ENCODE assay signal across 1 cellular context in genomic region chr6:76247527-76247926, GRCh38.
TF ChIP-seq lines count a peak whose summit lies in the region.

No MANE protein-coding gene starts in this region.

TF ChIP-seq in GM23338, 12 proteins besides CTCF, POLR2A, EP300 and RAD21 (continued from another document):
- TF ChIP-seq, protein P1, sequence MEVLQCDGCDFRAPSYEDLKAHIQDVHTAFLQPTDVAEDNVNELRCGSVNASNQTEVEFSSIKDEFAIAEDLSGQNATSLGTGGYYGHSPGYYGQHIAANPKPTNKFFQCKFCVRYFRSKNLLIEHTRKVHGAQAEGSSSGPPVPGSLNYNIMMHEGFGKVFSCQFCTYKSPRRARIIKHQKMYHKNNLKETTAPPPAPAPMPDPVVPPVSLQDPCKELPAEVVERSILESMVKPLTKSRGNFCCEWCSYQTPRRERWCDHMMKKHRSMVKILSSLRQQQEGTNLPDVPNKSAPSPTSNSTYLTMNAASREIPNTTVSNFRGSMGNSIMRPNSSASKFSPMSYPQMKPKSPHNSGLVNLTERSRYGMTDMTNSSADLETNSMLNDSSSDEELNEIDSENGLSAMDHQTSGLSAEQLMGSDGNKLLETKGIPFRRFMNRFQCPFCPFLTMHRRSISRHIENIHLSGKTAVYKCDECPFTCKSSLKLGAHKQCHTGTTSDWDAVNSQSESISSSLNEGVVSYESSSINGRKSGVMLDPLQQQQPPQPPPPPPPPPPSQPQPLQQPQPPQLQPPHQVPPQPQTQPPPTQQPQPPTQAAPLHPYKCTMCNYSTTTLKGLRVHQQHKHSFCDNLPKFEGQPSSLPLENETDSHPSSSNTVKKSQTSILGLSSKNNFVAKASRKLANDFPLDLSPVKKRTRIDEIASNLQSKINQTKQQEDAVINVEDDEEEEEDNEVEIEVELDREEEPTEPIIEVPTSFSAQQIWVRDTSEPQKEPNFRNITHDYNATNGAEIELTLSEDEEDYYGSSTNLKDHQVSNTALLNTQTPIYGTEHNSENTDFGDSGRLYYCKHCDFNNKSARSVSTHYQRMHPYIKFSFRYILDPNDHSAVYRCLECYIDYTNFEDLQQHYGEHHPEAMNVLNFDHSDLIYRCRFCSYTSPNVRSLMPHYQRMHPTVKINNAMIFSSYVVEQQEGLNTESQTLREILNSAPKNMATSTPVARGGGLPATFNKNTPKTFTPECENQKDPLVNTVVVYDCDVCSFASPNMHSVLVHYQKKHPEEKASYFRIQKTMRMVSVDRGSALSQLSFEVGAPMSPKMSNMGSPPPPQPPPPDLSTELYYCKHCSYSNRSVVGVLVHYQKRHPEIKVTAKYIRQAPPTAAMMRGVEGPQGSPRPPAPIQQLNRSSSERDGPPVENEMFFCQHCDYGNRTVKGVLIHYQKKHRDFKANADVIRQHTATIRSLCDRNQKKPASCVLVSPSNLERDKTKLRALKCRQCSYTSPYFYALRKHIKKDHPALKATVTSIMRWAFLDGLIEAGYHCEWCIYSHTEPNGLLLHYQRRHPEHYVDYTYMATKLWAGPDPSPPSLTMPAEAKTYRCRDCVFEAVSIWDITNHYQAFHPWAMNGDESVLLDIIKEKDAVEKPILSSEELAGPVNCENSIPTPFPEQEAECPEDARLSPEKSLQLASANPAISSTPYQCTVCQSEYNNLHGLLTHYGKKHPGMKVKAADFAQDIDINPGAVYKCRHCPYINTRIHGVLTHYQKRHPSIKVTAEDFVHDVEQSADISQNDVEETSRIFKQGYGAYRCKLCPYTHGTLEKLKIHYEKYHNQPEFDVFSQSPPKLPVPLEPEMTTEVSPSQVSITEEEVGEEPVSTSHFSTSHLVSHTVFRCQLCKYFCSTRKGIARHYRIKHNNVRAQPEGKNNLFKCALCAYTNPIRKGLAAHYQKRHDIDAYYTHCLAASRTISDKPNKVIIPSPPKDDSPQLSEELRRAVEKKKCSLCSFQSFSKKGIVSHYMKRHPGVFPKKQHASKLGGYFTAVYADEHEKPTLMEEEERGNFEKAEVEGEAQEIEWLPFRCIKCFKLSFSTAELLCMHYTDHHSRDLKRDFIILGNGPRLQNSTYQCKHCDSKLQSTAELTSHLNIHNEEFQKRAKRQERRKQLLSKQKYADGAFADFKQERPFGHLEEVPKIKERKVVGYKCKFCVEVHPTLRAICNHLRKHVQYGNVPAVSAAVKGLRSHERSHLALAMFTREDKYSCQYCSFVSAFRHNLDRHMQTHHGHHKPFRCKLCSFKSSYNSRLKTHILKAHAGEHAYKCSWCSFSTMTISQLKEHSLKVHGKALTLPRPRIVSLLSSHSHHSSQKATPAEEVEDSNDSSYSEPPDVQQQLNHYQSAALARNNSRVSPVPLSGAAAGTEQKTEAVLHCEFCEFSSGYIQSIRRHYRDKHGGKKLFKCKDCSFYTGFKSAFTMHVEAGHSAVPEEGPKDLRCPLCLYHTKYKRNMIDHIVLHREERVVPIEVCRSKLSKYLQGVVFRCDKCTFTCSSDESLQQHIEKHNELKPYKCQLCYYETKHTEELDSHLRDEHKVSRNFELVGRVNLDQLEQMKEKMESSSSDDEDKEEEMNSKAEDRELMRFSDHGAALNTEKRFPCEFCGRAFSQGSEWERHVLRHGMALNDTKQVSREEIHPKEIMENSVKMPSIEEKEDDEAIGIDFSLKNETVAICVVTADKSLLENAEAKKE (CRISPR knock-in tag; IDR thresholded peaks at IDR 0.05) = no peak
TF ChIP-seq in GM23338: peak in this region for 0.
